Comparison of ENCODE assay signal across 9 cellular contexts in the genomic region with DNA sequence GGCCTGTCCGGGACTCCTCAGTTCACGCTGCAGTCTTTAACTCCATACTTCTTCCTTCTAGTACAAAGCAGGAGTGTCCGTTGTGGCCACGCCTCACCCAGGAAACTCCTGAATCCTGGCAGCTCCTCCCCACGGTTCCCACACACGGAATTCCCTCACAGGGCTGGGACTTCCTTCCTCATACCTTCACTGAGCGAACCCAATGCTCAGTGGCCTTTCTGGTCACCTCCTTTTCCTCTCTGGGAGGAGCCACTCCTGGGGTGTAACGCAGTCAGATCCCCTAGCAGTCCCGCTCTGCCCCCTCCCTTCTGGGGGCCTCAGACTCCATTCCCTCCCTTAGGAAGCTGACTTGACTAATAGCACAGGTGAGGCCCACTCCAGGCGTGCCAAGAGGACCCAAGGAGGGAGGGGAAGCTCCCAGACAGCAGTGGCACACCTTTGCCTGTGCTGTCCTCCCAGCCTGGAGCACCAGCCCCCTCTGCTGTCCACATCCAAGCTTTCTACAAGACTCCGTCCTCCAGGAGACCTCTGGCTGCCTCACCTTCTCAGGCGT. TPM values are rescaled to one million over a fixed set of nuclear protein-coding genes. Genes with fewer than 3 reads are reported as not detected.
A peak's percentile ranks its signal among the peaks of the same experiment; 100 is the strongest.
DNase-seq lines count a peak whose midpoint lies in the region; ATAC-seq and TF ChIP-seq lines count a peak whose summit lies in the region.
"Had no signal": no experiment of that assay in that cellular context is flagged by ENCODE, and none has a peak within 500 bp of the region (broad histone marks: within the 10 kb centered on the region; RNA-seq: fewer than 3 reads in every experiment).

A gene (minus strand): TSS at position 75 of the 553 bp plus-strand sequence. CDS start 2,726 bp downstream, outside the sequence.

- H3K4me3 ChIP-seq in gastrocnemius medialis, result peak within 1 kb of the TSS in 3 of 4 donors; percentile 11 to 28 (median 19)
- H3K4me3 ChIP-seq: HAP-1 had no signal

- in situ Hi-C loops in gastrocnemius medialis (cut with MboI; ENCODE audit: low sequenced_read_pairs in 4 of 4), result no loop called here

- no peaks in the 10 kb centered on the region for H3K9me3 ChIP-seq in gastrocnemius medialis
- H3K9me3 ChIP-seq: HAP-1 had no signal

- peak; percentile 30 for DNase-seq in DMS53 (lab: John Stamatoyannopoulos, UW)
- no peak for DNase-seq in DMS53 treated with DMSO at 0.1 percent for 48 hours (lab: John Stamatoyannopoulos, UW; ENCODE audit: unreplicated experiment)
- DNase-seq in RKO (ENCODE audit: low spot score), result peak; percentile 22
- peak; percentile 56 for DNase-seq in Right ventricle myocardium superior
- no peak for DNase-seq in gastrocnemius medialis
- no peak for DNase-seq in A172 (ENCODE audit: low spot score)
- DNase-seq in middle frontal gyrus (ENCODE audit: extremely low spot score, low spot score), result no peak

- TF ChIP-seq POLR2A in gastrocnemius medialis (IDR thresholded peaks at IDR 0.05), result no peak

- intact Hi-C loops in Right ventricle myocardium superior (cut with DNase I) (no loop called here), gastrocnemius medialis (cut with DNase I; ENCODE audit: low total_unique reads) (no loop called here)

- peak in 1 of 5 experiments; percentile 21 for TF ChIP-seq CTCF in gastrocnemius medialis (IDR thresholded peaks at IDR 0.05 in 4 of 5, conservative IDR thresholded peaks at IDR 0.05 in 1 of 5)

- no peaks in the 10 kb centered on the region for H3K36me3 ChIP-seq in gastrocnemius medialis
- H3K36me3 ChIP-seq: HAP-1 had no signal

- no peaks in the 10 kb centered on the region for H3K4me1 ChIP-seq in gastrocnemius medialis
- H3K4me1 ChIP-seq: HAP-1 had no signal

- no peaks in the 10 kb centered on the region for H3K27me3 ChIP-seq in gastrocnemius medialis

- peak within 1 kb of the TSS in 3 of 4 donors; percentile 31 to 52 (median 48) for H3K27ac ChIP-seq in gastrocnemius medialis

- peak; percentile 64 for ATAC-seq in Right ventricle myocardium superior (ENCODE audit: poor library complexity)
- peak in 1 of 2 donors; percentile 39 for ATAC-seq in gastrocnemius medialis
- no peak for ATAC-seq in GM21381 (IDR thresholded peaks at IDR 0.05; ENCODE audit: unreplicated experiment)

RNA-seq across cellular contexts. Expression of the gene that starts here (rescaled TPM):
- total RNA-seq in Right ventricle myocardium superior (2.2 TPM), gastrocnemius medialis (1 to 10 TPM in 2 of 4 donors, under 1 TPM in 2; 0.15 to 1.4 (median 0.79) TPM)
- 0.03 and 0.22 TPM in 2 replicates for total RNA-seq in A172 (2014; rRNA removed; shearing (Covaris generic))

Comparison
In these comparisons a context has a peak if more than half of its experiments do, and no peak if none do; other contexts are left out.
1. DNase-seq: peak in DMS53 (single experiment), RKO (single experiment) and Right ventricle myocardium superior (single experiment); none in DMS53 treated with DMSO at 0.1 percent for 48 hours (single experiment), gastrocnemius medialis (0 of 2), A172 (single experiment) and middle frontal gyrus (single experiment).